8 cellular contexts compared by ENCODE assay signal in the genomic region with DNA sequence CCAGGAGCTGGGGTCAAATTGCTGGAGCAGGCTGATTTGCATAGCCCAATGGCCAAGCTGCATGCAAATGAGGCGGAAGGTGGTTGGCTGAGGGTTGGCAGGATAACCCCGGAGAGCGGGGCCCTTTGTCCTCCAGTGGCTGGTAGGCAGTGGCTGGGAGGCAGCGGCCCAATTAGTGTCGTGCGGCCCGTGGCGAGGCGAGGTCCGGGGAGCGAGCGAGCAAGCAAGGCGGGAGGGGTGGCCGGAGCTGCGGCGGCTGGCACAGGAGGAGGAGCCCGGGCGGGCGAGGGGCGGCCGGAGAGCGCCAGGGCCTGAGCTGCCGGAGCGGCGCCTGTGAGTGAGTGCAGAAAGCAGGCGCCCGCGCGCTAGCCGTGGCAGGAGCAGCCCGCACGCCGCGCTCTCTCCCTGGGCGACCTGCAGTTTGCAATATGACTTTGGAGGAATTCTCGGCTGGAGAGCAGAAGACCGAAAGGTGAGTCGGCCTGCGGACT. TPM values are rescaled to one million over a fixed set of nuclear protein-coding genes. Genes with fewer than 3 reads are reported as not detected.
DNase-seq lines count a peak whose midpoint lies in the region; ATAC-seq and TF ChIP-seq lines count a peak whose summit lies in the region.

A gene with protein sequence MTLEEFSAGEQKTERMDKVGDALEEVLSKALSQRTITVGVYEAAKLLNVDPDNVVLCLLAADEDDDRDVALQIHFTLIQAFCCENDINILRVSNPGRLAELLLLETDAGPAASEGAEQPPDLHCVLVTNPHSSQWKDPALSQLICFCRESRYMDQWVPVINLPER (plus strand): TSS at position 135 of the 491 bp plus-strand sequence. CDS start 294 bp downstream, at position 429.

- intact Hi-C loops in mammary epithelial cell (cut with micrococcal nuclease), result loop anchor here (1.0 to 2.0 kb wide), 2 partner anchors 58 to 115 kb away; no protein-coding TSS in a partner anchor

- H3F3A ChIP-seq in smooth muscle cell (ENCODE audit: low read depth), result peaks cover 27% of the 10 kb centered on the region

- no TSS peak for BruUV-seq in mammary epithelial cell (replicated peaks; lab: Mats Ljungman, UMichigan)

- H3K4me3 ChIP-seq in WERI-Rb-1 (ENCODE audit: low read depth, low read length), result peak within 1 kb of the TSS; percentile 100
- H3K4me3 ChIP-seq in mammary epithelial cell (replicated peaks in 1 of 3; ENCODE audit: insufficient read depth in 1 of 3, low read depth in 2 of 3, low read length in 3 of 3), result peak within 1 kb of the TSS; percentile 78 to 96 (median 79)
- H3K4me3 ChIP-seq in smooth muscle cell, result peak within 1 kb of the TSS; percentile 93

- peak; percentile 90 for ATAC-seq in GM18873 (IDR thresholded peaks at IDR 0.05; ENCODE audit: low FRiP score, unreplicated experiment)
- peak; percentile 82 for ATAC-seq in HG03139 (IDR thresholded peaks at IDR 0.05; ENCODE audit: unreplicated experiment)

- H3K9ac ChIP-seq in mammary epithelial cell (ENCODE audit: insufficient read depth, low read length) (peak within 1 kb of the TSS; percentile 98), smooth muscle cell (ENCODE audit: low read depth) (peak within 1 kb of the TSS; percentile 99)

- WGBS in mammary epithelial cell (ENCODE audit: low coverage, missing lambda C conversion rate), result 1% methylated on average over 12 of the region's 39 CpGs
- WGBS in smooth muscle cell (ENCODE audit: low lambda C conversion rate), result 0% methylated on average over 35 of the region's 39 CpGs

- peak; percentile 98 for DNase-seq in ACHN
- DNase-seq in NCI-H2227 (lab: John Stamatoyannopoulos, UW; ENCODE audit: unreplicated experiment), result peak; percentile 99
- DNase-seq in WERI-Rb-1, result peak; percentile 99
- peak; percentile 99 for DNase-seq in mammary epithelial cell
- peak; percentile 97 for DNase-seq in iPS-NIHi11 (ENCODE audit: low spot score)
- peak; percentile 94 for DNase-seq in smooth muscle cell (lab: John Stamatoyannopoulos, UW; ENCODE audit: unreplicated experiment)

- H3K36me3 ChIP-seq in WERI-Rb-1 (peaks cover 49% of the 10 kb centered on the region), mammary epithelial cell (ENCODE audit: insufficient read depth, low read length) (peaks cover 19% of the 10 kb centered on the region), smooth muscle cell (ENCODE audit: low read depth) (no peaks in the 10 kb centered on the region)

- TF ChIP-seq CTCF in WERI-Rb-1 (IDR thresholded peaks at IDR 0.05; ENCODE audit: low read depth, low read length), result no peak
- no peak for TF ChIP-seq CTCF in mammary epithelial cell (conservative IDR thresholded peaks at IDR 0.05 in 1 of 2, IDR thresholded peaks at IDR 0.05 in 1 of 2; ENCODE audit: extremely low read depth in 1 of 2, insufficient read depth in 1 of 2, low read depth in 1 of 2, low read length in 2 of 2)
- TF ChIP-seq CTCF in smooth muscle cell (IDR thresholded peaks at IDR 0.05; ENCODE audit: borderline replicate concordance, insufficient read depth, poor library complexity, severe bottlenecking), result no peak

- H3K27me3 ChIP-seq in WERI-Rb-1 (ENCODE audit: insufficient read depth, low read depth, severe bottlenecking) (no peaks in the 10 kb centered on the region), mammary epithelial cell (ENCODE audit: insufficient read depth, low read length) (no peaks in the 10 kb centered on the region), smooth muscle cell (ENCODE audit: low read depth) (no peaks in the 10 kb centered on the region)

- dilution Hi-C loops in mammary epithelial cell (cut with HindIII; ENCODE audit: low sequenced_read_pairs), result no loop called here

- H3K4me2 ChIP-seq in mammary epithelial cell (ENCODE audit: insufficient read depth, low read depth, low read length) (peak within 1 kb of the TSS; percentile 83), smooth muscle cell (peak within 1 kb of the TSS; percentile 89)

- H3K79me2 ChIP-seq in mammary epithelial cell (ENCODE audit: insufficient read depth, low read length) (peaks cover 35% of the 10 kb centered on the region), smooth muscle cell (ENCODE audit: low read depth) (peaks cover 7% of the 10 kb centered on the region)

- peaks cover 26% of the 10 kb centered on the region for H3K4me1 ChIP-seq in mammary epithelial cell (ENCODE audit: insufficient read depth, low read length)
- H3K4me1 ChIP-seq in smooth muscle cell (ENCODE audit: low read depth), result peaks cover 30% of the 10 kb centered on the region

- no peaks in the 10 kb centered on the region for H3K9me3 ChIP-seq in WERI-Rb-1 (ENCODE audit: severe bottlenecking)
- no peaks in the 10 kb centered on the region for H3K9me3 ChIP-seq in mammary epithelial cell (replicated peaks; ENCODE audit: insufficient read depth, low read length)
- no peaks in the 10 kb centered on the region for H3K9me3 ChIP-seq in smooth muscle cell (replicated peaks; ENCODE audit: low read depth)

- H3K27ac ChIP-seq in WERI-Rb-1, result peak within 1 kb of the TSS; percentile 95
- H3K27ac ChIP-seq in mammary epithelial cell (ENCODE audit: insufficient read depth, low read depth, low read length), result peak within 1 kb of the TSS; percentile 97
- peak within 1 kb of the TSS; percentile 99 for H3K27ac ChIP-seq in smooth muscle cell (ENCODE audit: low read depth)

- H4K20me1 ChIP-seq in mammary epithelial cell (ENCODE audit: insufficient read depth, low read length) (no peaks in the 10 kb centered on the region), smooth muscle cell (ENCODE audit: low read depth) (peaks cover 34% of the 10 kb centered on the region)

- in situ Hi-C loops in ACHN (cut with HindIII; ENCODE audit: low pct_ligation_motif_present, low pct_unique_long_range_greater_than_20kb, low sequenced_read_pairs), result no loop called here
- in situ Hi-C loops in mammary epithelial cell (cut with MboI; ENCODE audit: low sequenced_read_pairs in 2 of 2), result loop anchor here in 1 of 2 donors (5.0 kb wide), 1 partner anchor 67 kb away; no protein-coding TSS in a partner anchor

- H2AFZ ChIP-seq in mammary epithelial cell (ENCODE audit: low read depth, low read length), result peak within 1 kb of the TSS; percentile 19
- peak within 1 kb of the TSS; percentile 6 for H2AFZ ChIP-seq in smooth muscle cell (ENCODE audit: low read depth)

- CTCF ChIA-PET in mammary epithelial cell (lab: Charles Lee; ENCODE audit: low non-redundant PET), result interaction anchor here (0.6 to 1.2 kb wide), 5 partner anchors 31 to 150 kb away, joined by 3 to 14 read pairs (median 6); no protein-coding TSS in a partner anchor

RNA-seq across cellular contexts. Expression of the gene that starts here (rescaled TPM):
- total RNA-seq in mammary epithelial cell, result 100 to 1,000 TPM; 119 to 371 TPM
- 75.5 TPM for polyA plus RNA-seq in mammary epithelial cell
- polyA minus RNA-seq in mammary epithelial cell, result 27.2 TPM
- total RNA-seq in smooth muscle cell, result 130 and 141 TPM in 2 replicates
- 205 and 250 TPM in 2 replicates for polyA plus RNA-seq in smooth muscle cell

Comparison
In these comparisons a context has a peak if more than half of its experiments do, and no peak if none do; other contexts are left out.
1. Peak in every context shown above with its lines: DNase-seq, ATAC-seq, H3K4me3 ChIP-seq and H3K27ac ChIP-seq.